In the genomic region with DNA sequence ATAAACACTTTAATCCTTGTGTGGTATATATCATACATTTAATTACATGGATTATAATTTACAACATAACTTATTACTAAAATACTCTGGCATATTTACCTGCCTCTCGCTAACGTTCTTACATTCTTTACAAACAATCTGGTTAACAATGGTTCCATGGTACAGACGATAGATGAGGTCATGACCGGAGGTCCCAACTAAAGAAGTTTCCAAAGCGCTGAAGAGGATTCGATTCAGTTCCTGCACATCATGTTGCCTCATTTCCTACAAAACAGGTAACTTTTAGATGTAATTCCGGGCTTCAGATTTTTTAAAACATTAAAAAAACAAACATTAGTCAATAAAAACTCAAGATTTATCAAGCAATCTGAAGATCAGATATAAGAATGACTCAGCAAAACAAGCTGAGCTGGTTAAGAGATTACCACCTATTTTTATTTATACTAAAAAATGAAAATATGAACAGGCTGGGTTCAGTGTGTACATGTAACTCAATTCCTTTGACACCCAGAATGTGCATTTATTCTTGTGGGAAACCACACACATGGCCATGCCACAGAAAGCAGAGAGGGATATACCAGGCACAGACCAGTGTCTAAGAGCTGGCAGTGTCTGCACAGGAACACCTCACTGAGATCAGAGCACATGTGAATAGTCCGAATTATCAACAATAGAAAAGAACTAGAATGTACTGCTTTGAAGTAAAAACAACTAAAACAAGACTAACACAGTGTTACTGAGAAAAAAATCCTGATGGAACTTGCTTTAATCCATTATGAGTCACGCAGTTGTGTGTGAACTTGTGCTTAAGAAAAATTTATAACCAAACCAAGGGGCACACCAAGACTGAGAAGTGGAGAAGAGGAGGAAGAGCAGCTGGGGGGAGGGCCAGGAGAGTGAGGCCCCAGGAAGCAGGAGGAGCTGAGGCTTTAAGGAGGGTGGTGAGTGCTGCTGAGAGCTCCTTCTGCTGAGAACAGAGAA, we compare ENCODE assay signal across 8 cellular contexts. TPM values are rescaled to one million over a fixed set of nuclear protein-coding genes. Genes with fewer than 3 reads are reported as not detected.
DNase-seq lines count a peak whose midpoint lies in the region; ATAC-seq and TF ChIP-seq lines count a peak whose summit lies in the region.

No MANE protein-coding gene starts in this region.

- H3K4me3 ChIP-seq in body of pancreas (no peak overlapping the region), osteoblast (ENCODE audit: insufficient read depth, low read length) (no peak overlapping the region)

- intact Hi-C loops in body of pancreas (cut with DNase I), result no loop called here

- H3K79me2 ChIP-seq in osteoblast (ENCODE audit: insufficient read depth, low read length), result peaks cover 4% of the 10 kb centered on the region

- H4K20me1 ChIP-seq in osteoblast (ENCODE audit: insufficient read depth, low read length), result no peaks in the 10 kb centered on the region

- peak overlapping the region; percentile 20 for H3K4me2 ChIP-seq in osteoblast (ENCODE audit: insufficient read depth, low read length)

- no peak for TF ChIP-seq POLR2A in body of pancreas (IDR thresholded peaks at IDR 0.05)

- DNase-seq in EL (peak; percentile 71), NAMALWA (ENCODE audit: low spot score) (peak; percentile 13), body of pancreas (peak in 3 of 4 donors; percentile 9 to 43 (median 32)), osteoblast (ENCODE audit: insufficient read length, low spot score, missing footprints) (peak; percentile 72), NCI-H1048 (lab: John Stamatoyannopoulos, UW) (no peak), NCI-H2196 treated with DMSO at 0.1 percent for 48 hours (lab: John Stamatoyannopoulos, UW; ENCODE audit: unreplicated experiment) (no peak)
- DNase-seq in effector CD8-positive, alpha-beta T cell (lab: John Stamatoyannopoulos, UW), result no peak
- DNase-seq in stimulated activated CD4-positive, alpha-beta T cell treated with anti-CD3 and anti-CD28 coated beads, Interleukin-2, amount 100 ng/mL, for 24 hours, result no peak

- H3K27ac ChIP-seq in body of pancreas, result no peak overlapping the region
- peak overlapping the region; percentile 79 for H3K27ac ChIP-seq in osteoblast (ENCODE audit: low read depth, low read length)

- H3K9me3 ChIP-seq in body of pancreas, result no peaks in the 10 kb centered on the region
- H3K9me3 ChIP-seq in osteoblast (ENCODE audit: low read depth, low read length), result no peaks in the 10 kb centered on the region

- TF ChIP-seq CTCF in body of pancreas (IDR thresholded peaks at IDR 0.05) (no peak), osteoblast (IDR thresholded peaks at IDR 0.05; ENCODE audit: extremely low read depth, low read depth, low read length) (no peak)

- WGBS in body of pancreas, 2 donors, result 76 to 79% methylated on average over 9 of the region's 9 CpGs

- no peak for ATAC-seq in body of pancreas

- peaks cover 0 to 11% of the 10 kb centered on the region in 2 donors for H3K36me3 ChIP-seq in body of pancreas (replicated peaks in 1 of 2; ENCODE audit: insufficient read depth in 1 of 2, low read depth in 2 of 2)
- H3K36me3 ChIP-seq in osteoblast (ENCODE audit: insufficient read depth, low read length), result peaks cover 35% of the 10 kb centered on the region

- peaks cover 4% of the 10 kb centered on the region for H3K4me1 ChIP-seq in body of pancreas
- peaks cover 13% of the 10 kb centered on the region for H3K4me1 ChIP-seq in osteoblast (ENCODE audit: insufficient read depth, low read length)

- H2AFZ ChIP-seq in osteoblast (ENCODE audit: low read length), result peak overlapping the region; percentile 11

- H3K27me3 ChIP-seq in body of pancreas, result no peaks in the 10 kb centered on the region
- H3K27me3 ChIP-seq in osteoblast (ENCODE audit: insufficient read depth, low read length), result no peaks in the 10 kb centered on the region

RNA-seq across cellular contexts. Expression of a gene that starts 9.5 kb away (rescaled TPM):
- total RNA-seq in body of pancreas (10 to 100 TPM; 34.9 to 38.9 TPM), osteoblast (34.0 and 38.3 TPM in 2 replicates)

Comparison
In these comparisons a context has a peak if more than half of its experiments do, and no peak if none do; other contexts are left out.
1. DNase-seq: peak in EL (single experiment), NAMALWA (single experiment), body of pancreas (3 of 4) and osteoblast (single experiment); none in NCI-H1048 (single experiment), NCI-H2196 treated with DMSO at 0.1 percent for 48 hours (single experiment), effector CD8-positive, alpha-beta T cell (single experiment) and stimulated activated CD4-positive, alpha-beta T cell treated with anti-CD3 and anti-CD28 coated beads, Interleukin-2, amount 100 ng/mL, for 24 hours (0 of 2).